Comparison of ENCODE assay signal across 10 cellular contexts in the genomic region with DNA sequence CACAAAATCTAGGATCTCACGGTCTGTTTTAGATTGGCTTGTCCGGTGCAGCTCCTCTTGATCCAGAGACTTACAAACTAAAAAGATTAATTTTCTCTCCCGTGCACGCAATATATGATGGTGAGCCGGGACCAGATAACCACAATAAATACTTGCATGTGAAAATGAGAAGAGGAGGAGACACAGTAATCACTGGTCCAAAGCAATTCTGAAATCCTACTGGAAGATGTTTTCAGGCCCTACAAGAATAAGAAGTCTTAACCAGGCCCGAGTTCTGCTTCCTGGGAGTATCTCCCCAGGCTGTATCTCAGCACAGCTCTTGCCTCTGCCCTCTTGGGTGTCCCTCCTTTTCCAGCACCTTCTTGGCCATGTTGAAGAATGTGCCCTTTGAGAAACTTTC. TPM values are rescaled to one million over a fixed set of nuclear protein-coding genes. Genes with fewer than 3 reads are reported as not detected.
DNase-seq lines count a peak whose midpoint lies in the region; ATAC-seq and TF ChIP-seq lines count a peak whose summit lies in the region.
"Had no signal": no experiment of that assay in that cellular context is flagged by ENCODE, and none has a peak within 500 bp of the region (broad histone marks: within the 10 kb centered on the region; RNA-seq: fewer than 3 reads in every experiment).

No MANE protein-coding gene starts in this region.

- DNase-seq in BE2C (no peak), chondrocyte (ENCODE audit: low spot score) (no peak), kidney glomerular epithelial cell (lab: John Stamatoyannopoulos, UW) (no peak)
- no peak for DNase-seq in naive thymus-derived CD8-positive, alpha-beta T cell
- no peak for DNase-seq in activated CD8-positive, alpha-beta memory T cell treated with anti-CD3 and anti-CD28 coated beads, Interleukin-2, amount 50 U/mL, for 4 hours
- DNase-seq in stimulated activated CD4-positive, alpha-beta T cell treated with anti-CD3 and anti-CD28 coated beads, Interleukin-15, amount 100 ng/mL, for 24 hours: no peak
- DNase-seq: cerebellar nuclear complex had no signal

- no peaks in the 10 kb centered on the region for H3K27me3 Mint-ChIP-seq in chondrocyte (ENCODE audit: low read depth)
- H3K27me3 Mint-ChIP-seq in naive thymus-derived CD8-positive, alpha-beta T cell: peaks cover 0 to 2% (median 0%) of the 10 kb centered on the region in 5 donors

- peak overlapping the region; percentile 57 for H3K4me2 ChIP-seq in KMS-11

- no peak for ATAC-seq in naive thymus-derived CD8-positive, alpha-beta T cell
- ATAC-seq in HG03571 (IDR thresholded peaks at IDR 0.05; ENCODE audit: unreplicated experiment): no peak

- H3K36me3 ChIP-seq in BE2C: peaks cover 9% of the 10 kb centered on the region
- H3K36me3 ChIP-seq in KMS-11 (ENCODE audit: insufficient read depth): peaks cover 10% of the 10 kb centered on the region; the same call in 1 of the 2 replicates

- H3K27ac ChIP-seq in KMS-11: peak overlapping the region; percentile 94; the same call in 1 of the 2 replicates

- peaks cover 21% of the 10 kb centered on the region for H3K4me1 Mint-ChIP-seq in chondrocyte (ENCODE audit: low read depth)
- H3K4me1 Mint-ChIP-seq in naive thymus-derived CD8-positive, alpha-beta T cell: peaks cover 12 to 30% (median 27%) of the 10 kb centered on the region in 4 donors

- peaks cover 5% of the 10 kb centered on the region for H3K36me3 Mint-ChIP-seq in chondrocyte (ENCODE audit: low read depth)
- H3K36me3 Mint-ChIP-seq in naive thymus-derived CD8-positive, alpha-beta T cell: peaks cover 0 to 16% (median 0%) of the 10 kb centered on the region in 3 donors

- H3K9me3 ChIP-seq in BE2C: no peaks in the 10 kb centered on the region

- peak overlapping the region; percentile 99; the same call in 1 of the 2 replicates for H3K9ac ChIP-seq in KMS-11

- H3K4me3 Mint-ChIP-seq in chondrocyte (ENCODE audit: unreplicated experiment): peak overlapping the region; percentile 97
- H3K4me3 Mint-ChIP-seq in naive thymus-derived CD8-positive, alpha-beta T cell: peak overlapping the region; percentile 90 to 98 (median 94)

- H3K27me3 ChIP-seq in BE2C: no peaks in the 10 kb centered on the region
- no peaks in the 10 kb centered on the region for H3K27me3 ChIP-seq in KMS-11 (ENCODE audit: insufficient read depth, low read depth)

- H3K27ac Mint-ChIP-seq in chondrocyte (ENCODE audit: unreplicated experiment): peak overlapping the region; percentile 94
- peak overlapping the region; percentile 96 to 100 (median 99) for H3K27ac Mint-ChIP-seq in naive thymus-derived CD8-positive, alpha-beta T cell

- no peaks in the 10 kb centered on the region for H3K9me3 Mint-ChIP-seq in chondrocyte (ENCODE audit: low read depth)
- no peaks in the 10 kb centered on the region for H3K9me3 Mint-ChIP-seq in naive thymus-derived CD8-positive, alpha-beta T cell

- peak overlapping the region; percentile 75; the same call in 1 of the 2 replicates for H2AFZ ChIP-seq in KMS-11 (ENCODE audit: low read depth)

- H3K4me1 ChIP-seq in BE2C: no peaks in the 10 kb centered on the region
- H3K4me1 ChIP-seq in KMS-11 (ENCODE audit: low read depth, poor library complexity, severe bottlenecking): peaks cover 12% of the 10 kb centered on the region

- peak overlapping the region; percentile 89 for H3K4me3 ChIP-seq in BE2C (ENCODE audit: low read depth, low read length)
- no peak overlapping the region for H3K4me3 ChIP-seq in KMS-11 (IDR thresholded peaks at IDR 0.05; ENCODE audit: insufficient read depth, low read depth, low read length)

- no peaks in the 10 kb centered on the region; the same call in 1 of the 2 replicates for H4K20me1 ChIP-seq in KMS-11 (ENCODE audit: insufficient read depth)

- TF ChIP-seq CTCF in BE2C (IDR thresholded peaks at IDR 0.05; ENCODE audit: low read depth, low read length) (no peak), KMS-11 (conservative IDR thresholded peaks at IDR 0.05; ENCODE audit: low read depth, low read length) (no peak), chondrocyte (IDR thresholded peaks at IDR 0.05) (no peak)

- POLR2A ChIA-PET in naive thymus-derived CD8-positive, alpha-beta T cell (lab: Charles Lee): interaction anchor here (4.3 kb wide), 1 partner anchor 13 kb away, joined by 31 read pairs; a partner anchor contains a TSS

- H3K79me2 ChIP-seq in KMS-11 (ENCODE audit: insufficient read depth, low read depth): peaks cover 48% of the 10 kb centered on the region

RNA-seq across cellular contexts. Expression of a gene that starts 1.0 kb away (rescaled TPM):
- 40.9 TPM for polyA plus RNA-seq in BE2C (2012; ENCODE audit: insufficient read depth, insufficient read length, low read depth)
- 9.6 to 12.2 TPM (median 11.5 TPM) in 3 replicates for total RNA-seq in chondrocyte
- total RNA-seq in naive thymus-derived CD8-positive, alpha-beta T cell: 10 to 100 TPM; 30.0 to 32.6 TPM
- polyA plus RNA-seq in naive thymus-derived CD8-positive, alpha-beta T cell: 1 to 10 TPM; 6.9 to 9.9 (median 9.3) TPM

RNA-seq across cellular contexts. Expression of a gene that starts 12.8 kb away (rescaled TPM):
- polyA plus RNA-seq in BE2C (2012; ENCODE audit: insufficient read depth, insufficient read length, low read depth): 50.6 TPM
- 41.7 to 50.6 TPM (median 42.9 TPM) in 3 replicates for total RNA-seq in chondrocyte
- 10 to 100 TPM; 35.9 to 37.1 TPM for total RNA-seq in naive thymus-derived CD8-positive, alpha-beta T cell
- 10 to 100 TPM; 10.2 to 27.2 (median 23.0) TPM for polyA plus RNA-seq in naive thymus-derived CD8-positive, alpha-beta T cell

RNA-seq across cellular contexts. Expression of a gene that starts 45.1 kb away (rescaled TPM):
- polyA plus RNA-seq in BE2C (2012; ENCODE audit: insufficient read depth, insufficient read length, low read depth): 0.48 TPM
- not detected in 3 replicates for total RNA-seq in chondrocyte
- total RNA-seq in naive thymus-derived CD8-positive, alpha-beta T cell: under 1 TPM; 0.13 to 0.30 TPM
- under 1 TPM in 1 of 3 donors, not detected in 2; 0.10 TPM for polyA plus RNA-seq in naive thymus-derived CD8-positive, alpha-beta T cell
- total RNA-seq: pulmonary artery endothelial cell had no signal
